Comparison of ENCODE assay signal across 19 cellular contexts in the genomic region with DNA sequence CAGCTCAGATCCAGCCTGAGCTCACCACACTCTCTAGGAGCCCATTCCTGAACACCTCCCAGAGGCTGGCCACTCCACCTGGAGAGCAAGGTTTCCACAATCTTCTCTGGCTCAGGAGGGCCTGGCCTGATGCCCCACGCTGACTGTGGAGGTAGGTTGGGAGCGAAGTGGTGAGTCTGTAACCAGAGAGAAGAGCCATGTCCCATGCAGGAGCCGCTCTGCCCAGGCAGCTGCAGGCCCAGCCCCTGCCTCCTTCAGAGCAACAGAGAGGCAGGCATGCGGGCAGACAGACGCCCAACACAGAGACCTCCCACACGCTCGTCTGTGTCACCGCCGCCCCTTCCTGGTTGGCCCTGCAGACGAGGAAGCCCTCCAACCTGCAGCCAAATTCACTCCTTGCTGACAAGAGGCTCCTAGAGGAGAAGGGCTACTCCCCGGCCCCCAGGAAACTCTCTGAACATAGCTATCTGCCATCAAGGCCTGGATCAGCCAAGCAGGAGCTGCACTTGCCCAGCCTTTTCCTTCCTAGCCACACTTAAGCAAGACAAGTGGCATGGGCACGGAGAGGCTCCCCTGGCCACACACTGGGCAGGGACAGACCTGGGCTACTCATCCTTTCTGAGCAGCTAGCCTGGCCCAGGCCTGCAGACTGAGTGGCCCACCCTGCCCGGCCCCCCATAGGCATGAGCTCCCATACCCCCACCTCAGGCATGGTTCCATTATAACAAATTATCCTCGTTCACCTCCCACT.
DNase-seq lines count a peak whose midpoint lies in the region; ATAC-seq and TF ChIP-seq lines count a peak whose summit lies in the region.
"Had no signal": no experiment of that assay in that cellular context is flagged by ENCODE, and none has a peak within 500 bp of the region (broad histone marks: within the 10 kb centered on the region; RNA-seq: fewer than 3 reads in every experiment).

No MANE protein-coding gene starts in this region.

- H3K9ac ChIP-seq in neuronal stem cell (ENCODE audit: low read depth, low read length, poor library complexity) = no peak overlapping the region
- H3K9ac ChIP-seq: BLaER1 treated with 17β-estradiol and CSF1 and Interleukin-3, amounts not matched to agents 10 nM and 100 nM had no signal

- POLR2A ChIA-PET in activated CD8-positive, alpha-beta T cell treated with anti-CD3 and anti-CD28 coated beads, Interleukin-2, amount 10 ng/mL, durations not matched to agents 7 days and 5 days (lab: Charles Lee) = no interaction called here
- POLR2A ChIA-PET in activated CD8-positive, alpha-beta T cell treated with anti-CD3 and anti-CD28 coated beads for 36 hours (lab: Charles Lee) = interaction anchor here (1.6 kb wide), 1 partner anchor 9 kb away, joined by 4 read pairs; no protein-coding TSS in a partner anchor

- no peak for ATAC-seq in activated CD8-positive, alpha-beta T cell treated with anti-CD3 and anti-CD28 coated beads, Interleukin-2, amount 10 ng/mL, durations not matched to agents 7 days and 5 days
- no peak for ATAC-seq in activated CD8-positive, alpha-beta T cell treated with anti-CD3 and anti-CD28 coated beads for 36 hours
- no peak for ATAC-seq in HG02981 (IDR thresholded peaks at IDR 0.05; ENCODE audit: unreplicated experiment)
- ATAC-seq: activated naive CD8-positive, alpha-beta T cell treated with anti-CD3 and anti-CD28 coated beads, Interleukin-2, amount 50 U/mL, for 24 hours; activated T-helper 17 cell treated with anti-CD3 and anti-CD28 coated beads, Interleukin-2, amount 50 U/mL, for 72 hours; left colon had no signal

- H3K4me3 Mint-ChIP-seq in activated CD8-positive, alpha-beta T cell treated with anti-CD3 and anti-CD28 coated beads, Interleukin-2, amount 10 ng/mL, durations not matched to agents 7 days and 5 days = no peak overlapping the region
- H3K4me3 Mint-ChIP-seq in activated CD8-positive, alpha-beta T cell treated with anti-CD3 and anti-CD28 coated beads for 36 hours = no peak overlapping the region
- no peak overlapping the region for H3K4me3 Mint-ChIP-seq in chondrocyte (ENCODE audit: unreplicated experiment)
- H3K4me3 Mint-ChIP-seq: activated B cell treated with CpG ODN at 0.5 μM for 24 hours; activated naive CD8-positive, alpha-beta T cell treated with anti-CD3 and anti-CD28 coated beads, Interleukin-2, amount 50 U/mL, for 24 hours; activated T-helper 17 cell treated with anti-CD3 and anti-CD28 coated beads, Interleukin-2, amount 50 U/mL, for 72 hours had no signal

- peak overlapping the region; percentile 32 for H2BK5ac ChIP-seq in neuronal stem cell (ENCODE audit: low read length)

- no peak overlapping the region for H3K4me2 ChIP-seq in neuronal stem cell (ENCODE audit: insufficient read depth, low read length, poor library complexity, severe bottlenecking)
- H3K4me2 ChIP-seq: BLaER1 treated with 17β-estradiol and CSF1 and Interleukin-3, amounts not matched to agents 10 nM and 100 nM had no signal

- H2AK5ac ChIP-seq in neuronal stem cell (ENCODE audit: low read depth, low read length) = peak overlapping the region; percentile 91

- no peak for TF ChIP-seq CTCF in activated CD8-positive, alpha-beta T cell treated with anti-CD3 and anti-CD28 coated beads for 36 hours (IDR thresholded peaks at IDR 0.05)
- TF ChIP-seq CTCF in chondrocyte (IDR thresholded peaks at IDR 0.05) (no peak), thyroid gland (IDR thresholded peaks at IDR 0.05) (no peak)

- H3K4me1 Mint-ChIP-seq in activated CD8-positive, alpha-beta T cell treated with anti-CD3 and anti-CD28 coated beads, Interleukin-2, amount 10 ng/mL, durations not matched to agents 7 days and 5 days (ENCODE audit: low read depth) = no peaks in the 10 kb centered on the region
- no peaks in the 10 kb centered on the region for H3K4me1 Mint-ChIP-seq in activated CD8-positive, alpha-beta T cell treated with anti-CD3 and anti-CD28 coated beads for 36 hours (ENCODE audit: low read depth)
- no peaks in the 10 kb centered on the region for H3K4me1 Mint-ChIP-seq in chondrocyte (ENCODE audit: low read depth)
- H3K4me1 Mint-ChIP-seq: activated naive CD8-positive, alpha-beta T cell treated with anti-CD3 and anti-CD28 coated beads, Interleukin-2, amount 50 U/mL, for 24 hours; activated T-helper 17 cell treated with anti-CD3 and anti-CD28 coated beads, Interleukin-2, amount 50 U/mL, for 72 hours had no signal

- no peaks in the 10 kb centered on the region for H3K36me3 ChIP-seq in neuronal stem cell (replicated peaks in 1 of 2; ENCODE audit: control insufficient read depth in 2 of 2, insufficient read depth in 2 of 2, low read length in 2 of 2)
- H3K36me3 ChIP-seq in thyroid gland = no peaks in the 10 kb centered on the region
- H3K36me3 ChIP-seq: BLaER1 treated with 17β-estradiol and CSF1 and Interleukin-3, amounts not matched to agents 10 nM and 100 nM; esophagus muscularis mucosa; neutrophil had no signal

- H2BK15ac ChIP-seq in neuronal stem cell (ENCODE audit: low read length) = peak overlapping the region; percentile 62

- H3K36me3 Mint-ChIP-seq in activated CD8-positive, alpha-beta T cell treated with anti-CD3 and anti-CD28 coated beads, Interleukin-2, amount 10 ng/mL, durations not matched to agents 7 days and 5 days (ENCODE audit: low read depth) = no peaks in the 10 kb centered on the region
- no peaks in the 10 kb centered on the region for H3K36me3 Mint-ChIP-seq in activated CD8-positive, alpha-beta T cell treated with anti-CD3 and anti-CD28 coated beads for 36 hours (ENCODE audit: low read depth)
- H3K36me3 Mint-ChIP-seq in chondrocyte (ENCODE audit: low read depth) = no peaks in the 10 kb centered on the region

- H4K8ac ChIP-seq in neuronal stem cell (ENCODE audit: low read depth, low read length) = no peak overlapping the region

- TF ChIP-seq POLR2A in thyroid gland (IDR thresholded peaks at IDR 0.05) = no peak

- H4K91ac ChIP-seq in neuronal stem cell (ENCODE audit: low read depth, low read length, poor library complexity) = no peak overlapping the region

- no peak overlapping the region for H2BK12ac ChIP-seq in neuronal stem cell (ENCODE audit: low read length)

- H3K27me3 ChIP-seq in neuronal stem cell (ENCODE audit: control insufficient read depth in 3 of 3, insufficient read depth in 3 of 3, low read depth in 1 of 3, low read length in 3 of 3) (peaks cover 0 to 3% (median 0%) of the 10 kb centered on the region in 3 experiments), thyroid gland (no peaks in the 10 kb centered on the region)

- H3K9me3 ChIP-seq in neuronal stem cell (replicated peaks in 1 of 2; ENCODE audit: control insufficient read depth in 2 of 2, insufficient read depth in 1 of 2, low read depth in 1 of 2, low read length in 2 of 2) = no peaks in the 10 kb centered on the region
- H3K9me3 ChIP-seq in thyroid gland = no peaks in the 10 kb centered on the region
- H3K9me3 ChIP-seq: BLaER1 treated with 17β-estradiol and CSF1 and Interleukin-3, amounts not matched to agents 10 nM and 100 nM; esophagus muscularis mucosa; neutrophil had no signal

- DNase-seq in activated CD8-positive, alpha-beta T cell treated with anti-CD3 and anti-CD28 coated beads, Interleukin-2, amount 10 ng/mL, durations not matched to agents 7 days and 5 days = peak; percentile 14
- no peak for DNase-seq in activated CD8-positive, alpha-beta T cell treated with anti-CD3 and anti-CD28 coated beads for 36 hours
- DNase-seq in chondrocyte (ENCODE audit: low spot score) (peak; percentile 66), neuronal stem cell (ENCODE audit: low spot score) (no peak), thyroid gland (peak; percentile 88 to 90), germinal center (ENCODE audit: low spot score) (no peak), cortex of kidney (lab: John Stamatoyannopoulos, UW) (no peak)
- DNase-seq: activated B cell treated with CpG ODN at 0.5 μM for 24 hours; activated naive CD8-positive, alpha-beta T cell treated with anti-CD3 and anti-CD28 coated beads, Interleukin-2, amount 50 U/mL, for 24 hours; GOT3; NCI-H2171 treated with DMSO at 0.1 percent for 48 hours; T-helper 2 cell; trophoblast cell had no signal

- intact Hi-C loops in activated CD8-positive, alpha-beta T cell treated with anti-CD3 and anti-CD28 coated beads for 36 hours (cut with micrococcal nuclease) = loop anchor here (5.0 kb wide), 1 partner anchor 113 kb away; no protein-coding TSS in a partner anchor
- intact Hi-C loops in thyroid gland (cut with DNase I) = loop anchor here (5.0 kb wide), 2 partner anchors 53 to 98 kb away; no protein-coding TSS in a partner anchor

- no peak overlapping the region for H3K4ac ChIP-seq in neuronal stem cell (ENCODE audit: low read length)

- CTCF ChIA-PET in activated CD8-positive, alpha-beta T cell treated with anti-CD3 and anti-CD28 coated beads, Interleukin-2, amount 10 ng/mL, durations not matched to agents 7 days and 5 days (lab: Charles Lee) = no interaction called here
- CTCF ChIA-PET in activated CD8-positive, alpha-beta T cell treated with anti-CD3 and anti-CD28 coated beads for 36 hours (lab: Charles Lee) = interaction anchor here (1.0 kb wide), 1 partner anchor 16 kb away, joined by 3 read pairs; no protein-coding TSS in a partner anchor

- H3K4me3 ChIP-seq in neuronal stem cell (ENCODE audit: low read length in 2 of 2) (no peak overlapping the region), thyroid gland (replicated peaks in 1 of 3) (no peak overlapping the region)
- H3K4me3 ChIP-seq: BLaER1 treated with 17β-estradiol and CSF1 and Interleukin-3, amounts not matched to agents 10 nM and 100 nM; esophagus muscularis mucosa had no signal

- H3K23ac ChIP-seq in neuronal stem cell (ENCODE audit: low read depth, low read length, poor library complexity) = no peak overlapping the region

- no peak overlapping the region for H2AFZ ChIP-seq in neuronal stem cell (ENCODE audit: low read length)

- H3K27ac Mint-ChIP-seq in activated CD8-positive, alpha-beta T cell treated with anti-CD3 and anti-CD28 coated beads, Interleukin-2, amount 10 ng/mL, durations not matched to agents 7 days and 5 days = no peak overlapping the region
- no peak overlapping the region for H3K27ac Mint-ChIP-seq in activated CD8-positive, alpha-beta T cell treated with anti-CD3 and anti-CD28 coated beads for 36 hours
- H3K27ac Mint-ChIP-seq in chondrocyte (ENCODE audit: unreplicated experiment) = no peak overlapping the region
- H3K27ac Mint-ChIP-seq: activated B cell treated with CpG ODN at 0.5 μM for 24 hours; activated naive CD8-positive, alpha-beta T cell treated with anti-CD3 and anti-CD28 coated beads, Interleukin-2, amount 50 U/mL, for 24 hours; activated T-helper 17 cell treated with anti-CD3 and anti-CD28 coated beads, Interleukin-2, amount 50 U/mL, for 72 hours had no signal

- peaks cover 16% of the 10 kb centered on the region for H3K27me3 Mint-ChIP-seq in activated CD8-positive, alpha-beta T cell treated with anti-CD3 and anti-CD28 coated beads, Interleukin-2, amount 10 ng/mL, durations not matched to agents 7 days and 5 days (ENCODE audit: low read depth)
- H3K27me3 Mint-ChIP-seq in activated CD8-positive, alpha-beta T cell treated with anti-CD3 and anti-CD28 coated beads for 36 hours = peaks cover 14% of the 10 kb centered on the region
- peaks cover 23% of the 10 kb centered on the region for H3K27me3 Mint-ChIP-seq in chondrocyte (ENCODE audit: low read depth)

- H3K4me1 ChIP-seq in neuronal stem cell (ENCODE audit: control insufficient read depth in 2 of 2, insufficient read depth in 1 of 2, low read depth in 1 of 2, low read length in 2 of 2) (peaks cover 0 to 17% of the 10 kb centered on the region in 2 donors), thyroid gland (peaks cover 23 to 42% of the 10 kb centered on the region in 2 donors)

- H3K27ac ChIP-seq in neuronal stem cell (replicated peaks; ENCODE audit: low read length) (no peak overlapping the region), thyroid gland (peak overlapping the region in 2 of 3 donors; percentile 55 to 63)
- H3K27ac ChIP-seq: BLaER1 treated with 17β-estradiol and CSF1 and Interleukin-3, amounts not matched to agents 10 nM and 100 nM; esophagus muscularis mucosa; neutrophil had no signal

- peak overlapping the region; percentile 91 for H3K18ac ChIP-seq in neuronal stem cell (ENCODE audit: low read length)

- no peak overlapping the region for H2BK120ac ChIP-seq in neuronal stem cell (ENCODE audit: low read depth, low read length)

- H3K9me3 Mint-ChIP-seq in activated CD8-positive, alpha-beta T cell treated with anti-CD3 and anti-CD28 coated beads, Interleukin-2, amount 10 ng/mL, durations not matched to agents 7 days and 5 days (ENCODE audit: insufficient read depth) = no peaks in the 10 kb centered on the region
- no peaks in the 10 kb centered on the region for H3K9me3 Mint-ChIP-seq in activated CD8-positive, alpha-beta T cell treated with anti-CD3 and anti-CD28 coated beads for 36 hours
- no peaks in the 10 kb centered on the region for H3K9me3 Mint-ChIP-seq in chondrocyte (ENCODE audit: low read depth)
- H3K9me3 Mint-ChIP-seq: activated B cell treated with CpG ODN at 0.5 μM for 24 hours; activated naive CD8-positive, alpha-beta T cell treated with anti-CD3 and anti-CD28 coated beads, Interleukin-2, amount 50 U/mL, for 24 hours; activated T-helper 17 cell treated with anti-CD3 and anti-CD28 coated beads, Interleukin-2, amount 50 U/mL, for 72 hours had no signal

- WGBS in neuronal stem cell (ENCODE audit: extremely low coverage in 2 of 2, insufficient read length in 2 of 2, insufficient replicate concordance in 1 of 2), 2 donors = no CpG with 5 or more reads among the region's 14 CpGs
- 33 to 48% methylated on average over 7 to 11 of the region's 14 CpGs for WGBS in thyroid gland, 2 donors

- peaks cover 2% of the 10 kb centered on the region for H3K79me1 ChIP-seq in neuronal stem cell (ENCODE audit: low read depth, low read length)

- no peak overlapping the region for H3K14ac ChIP-seq in neuronal stem cell (ENCODE audit: low read length)

Comparison
In these comparisons a context has a peak if more than half of its experiments do, and no peak if none do; other contexts are left out.
1. DNase-seq: peak in activated CD8-positive, alpha-beta T cell treated with anti-CD3 and anti-CD28 coated beads, Interleukin-2, amount 10 ng/mL, durations not matched to agents 7 days and 5 days (single experiment), chondrocyte (single experiment) and thyroid gland (2 of 2); none in activated CD8-positive, alpha-beta T cell treated with anti-CD3 and anti-CD28 coated beads for 36 hours (single experiment), neuronal stem cell (single experiment), germinal center (single experiment) and cortex of kidney (single experiment).